ENCODE assay signal across 18 cellular contexts in genomic region chr7:101088858-101089529, GRCh38. TPM values are rescaled to one million over a fixed set of nuclear protein-coding genes. Genes with fewer than 3 reads are reported as not detected.
DNase-seq lines count a peak whose midpoint lies in the region; ATAC-seq, FAIRE-seq and TF ChIP-seq lines count a peak whose summit lies in the region.
"Had no signal": no experiment of that assay in that cellular context is flagged by ENCODE, and none has a peak within 500 bp of the region (broad histone marks: within the 10 kb centered on the region; RNA-seq: fewer than 3 reads in every experiment).

No MANE protein-coding gene starts in this region.

- ATAC-seq in activated T-cell treated with anti-CD3 and anti-CD28 coated beads, Interleukin-2, amount 50 U/mL, for 72 hours (replicated peaks in 1 of 2), result no peak
- no peak for ATAC-seq in activated CD8-positive, alpha-beta T cell treated with anti-CD3 and anti-CD28 coated beads for 36 hours
- ATAC-seq in K562, result no peak
- no peak for ATAC-seq in GM18861 (IDR thresholded peaks at IDR 0.05; ENCODE audit: unreplicated experiment)
- ATAC-seq: HCT116 had no signal

- H3K4me3 Mint-ChIP-seq in activated T-cell treated with anti-CD3 and anti-CD28 coated beads, Interleukin-2, amount 50 U/mL, for 24 hours, result no peak overlapping the region
- peak overlapping the region in 1 of 2 donors; percentile 27 for H3K4me3 Mint-ChIP-seq in activated T-cell treated with anti-CD3 and anti-CD28 coated beads, Interleukin-2, amount 50 U/mL, for 72 hours
- peak overlapping the region; percentile 45 for H3K4me3 Mint-ChIP-seq in activated CD8-positive, alpha-beta T cell treated with anti-CD3 and anti-CD28 coated beads for 36 hours
- no peak overlapping the region for H3K4me3 Mint-ChIP-seq in osteocyte (ENCODE audit: unreplicated experiment)

- no peak for TF ChIP-seq RAD21 in K562 (CRISPR knock-in tag; conservative IDR thresholded peaks at IDR 0.05 in 1 of 2, IDR thresholded peaks at IDR 0.05 in 1 of 2)

- TF ChIP-seq EP300 in K562 (IDR thresholded peaks at IDR 0.05; ENCODE audit: low read length), result no peak

- in situ Hi-C loops in K562 (cut with MboI), result no loop called here

- H3K27me3 Mint-ChIP-seq in activated T-cell treated with anti-CD3 and anti-CD28 coated beads, Interleukin-2, amount 50 U/mL, for 24 hours, result no peaks in the 10 kb centered on the region
- H3K27me3 Mint-ChIP-seq in activated T-cell treated with anti-CD3 and anti-CD28 coated beads, Interleukin-2, amount 50 U/mL, for 72 hours (ENCODE audit: low read depth), result no peaks in the 10 kb centered on the region
- H3K27me3 Mint-ChIP-seq in activated CD8-positive, alpha-beta T cell treated with anti-CD3 and anti-CD28 coated beads for 36 hours, result no peaks in the 10 kb centered on the region
- H3K27me3 Mint-ChIP-seq in osteocyte (ENCODE audit: unreplicated experiment), result no peaks in the 10 kb centered on the region
- H3K27me3 Mint-ChIP-seq: IgD-negative memory B cell had no signal

- H3K9me3 Mint-ChIP-seq in activated T-cell treated with anti-CD3 and anti-CD28 coated beads, Interleukin-2, amount 50 U/mL, for 24 hours, result no peaks in the 10 kb centered on the region
- no peaks in the 10 kb centered on the region for H3K9me3 Mint-ChIP-seq in activated T-cell treated with anti-CD3 and anti-CD28 coated beads, Interleukin-2, amount 50 U/mL, for 72 hours
- no peaks in the 10 kb centered on the region for H3K9me3 Mint-ChIP-seq in activated CD8-positive, alpha-beta T cell treated with anti-CD3 and anti-CD28 coated beads for 36 hours
- no peaks in the 10 kb centered on the region for H3K9me3 Mint-ChIP-seq in osteocyte (ENCODE audit: unreplicated experiment)
- H3K9me3 Mint-ChIP-seq: IgD-negative memory B cell had no signal

- BruUV-seq in K562 (replicated peaks; lab: Mats Ljungman, UMichigan), result no TSS peak

- CTCF ChIA-PET in activated CD8-positive, alpha-beta T cell treated with anti-CD3 and anti-CD28 coated beads for 36 hours (lab: Charles Lee), result no interaction called here
- CTCF ChIA-PET in K562 (lab: Yijun Ruan, JAX; ENCODE audit: low intra/inter-chr PET ratio), result no interaction called here

- no peak for TF ChIP-seq CTCF in activated CD8-positive, alpha-beta T cell treated with anti-CD3 and anti-CD28 coated beads for 36 hours (IDR thresholded peaks at IDR 0.05)
- TF ChIP-seq CTCF in K562 (IDR thresholded peaks at IDR 0.05 in 2 of 3, conservative IDR thresholded peaks at IDR 0.05 in 1 of 3; ENCODE audit: insufficient read depth in 2 of 3, low read depth in 1 of 3, low read length in 3 of 3) (no peak), osteocyte (IDR thresholded peaks at IDR 0.05) (no peak)

- WGBS in K562 (ENCODE audit: insufficient coverage, low coverage, missing lambda C conversion rate), result 95% methylated on average over 29 of the region's 41 CpGs

- no peak for FAIRE-seq in K562 (lab: Jason Lieb, UNC)

- H3K36me3 ChIP-seq in K562 (ENCODE audit: control insufficient read depth, insufficient read depth, low read length), result peaks cover 30% of the 10 kb centered on the region; the same call in 2 of the 3 replicates

- H3K36me3 Mint-ChIP-seq in activated T-cell treated with anti-CD3 and anti-CD28 coated beads, Interleukin-2, amount 50 U/mL, for 24 hours (ENCODE audit: low read depth), result peaks cover 62% of the 10 kb centered on the region
- H3K36me3 Mint-ChIP-seq in activated T-cell treated with anti-CD3 and anti-CD28 coated beads, Interleukin-2, amount 50 U/mL, for 72 hours (ENCODE audit: insufficient read depth in 2 of 2), result peaks cover 6 to 9% of the 10 kb centered on the region in 2 donors
- peaks cover 43% of the 10 kb centered on the region for H3K36me3 Mint-ChIP-seq in activated CD8-positive, alpha-beta T cell treated with anti-CD3 and anti-CD28 coated beads for 36 hours (ENCODE audit: low read depth)
- peaks cover 9% of the 10 kb centered on the region for H3K36me3 Mint-ChIP-seq in osteocyte (ENCODE audit: unreplicated experiment)

- peaks cover 42% of the 10 kb centered on the region for H3K4me1 Mint-ChIP-seq in activated T-cell treated with anti-CD3 and anti-CD28 coated beads, Interleukin-2, amount 50 U/mL, for 24 hours (ENCODE audit: low read depth)
- peaks cover 33% of the 10 kb centered on the region for H3K4me1 Mint-ChIP-seq in activated T-cell treated with anti-CD3 and anti-CD28 coated beads, Interleukin-2, amount 50 U/mL, for 72 hours (ENCODE audit: low read depth)
- peaks cover 40% of the 10 kb centered on the region for H3K4me1 Mint-ChIP-seq in activated CD8-positive, alpha-beta T cell treated with anti-CD3 and anti-CD28 coated beads for 36 hours (ENCODE audit: low read depth)
- peaks cover 46% of the 10 kb centered on the region for H3K4me1 Mint-ChIP-seq in osteocyte (ENCODE audit: unreplicated experiment)

- H3K4me3 ChIP-seq in K562, result no peak overlapping the region

- intact Hi-C loops in activated CD8-positive, alpha-beta T cell treated with anti-CD3 and anti-CD28 coated beads for 36 hours (cut with micrococcal nuclease), result no loop called here
- intact Hi-C loops in K562 (cut with micrococcal nuclease), result no loop called here

- no peaks in the 10 kb centered on the region for H3K9me3 ChIP-seq in K562 (replicated peaks; ENCODE audit: control insufficient read depth, insufficient read depth, low read depth, low read length)

- H3K27ac Mint-ChIP-seq in activated T-cell treated with anti-CD3 and anti-CD28 coated beads, Interleukin-2, amount 50 U/mL, for 24 hours, result peak overlapping the region; percentile 20
- no peak overlapping the region for H3K27ac Mint-ChIP-seq in activated T-cell treated with anti-CD3 and anti-CD28 coated beads, Interleukin-2, amount 50 U/mL, for 72 hours
- peak overlapping the region; percentile 68 for H3K27ac Mint-ChIP-seq in activated CD8-positive, alpha-beta T cell treated with anti-CD3 and anti-CD28 coated beads for 36 hours
- H3K27ac Mint-ChIP-seq in osteocyte (ENCODE audit: unreplicated experiment), result peak overlapping the region; percentile 34

- H3K79me2 ChIP-seq in K562 (ENCODE audit: control insufficient read depth, insufficient read depth, low read length), result peaks cover 21% of the 10 kb centered on the region

- H3K4me1 ChIP-seq in K562 (replicated peaks in 1 of 2; ENCODE audit: control insufficient read depth in 2 of 2, insufficient read depth in 2 of 2, low read length in 2 of 2), result peaks cover 11 to 37% of the 10 kb centered on the region in 2 experiments; a peak in 4 of 5 replicates

- H3K27me3 ChIP-seq in K562 (ENCODE audit: control insufficient read depth in 2 of 2, insufficient read depth in 2 of 2, low read length in 2 of 2), result no peaks in the 10 kb centered on the region

- POLR2A ChIA-PET in activated CD8-positive, alpha-beta T cell treated with anti-CD3 and anti-CD28 coated beads for 36 hours (lab: Charles Lee), result no interaction called here
- POLR2A ChIA-PET in K562 (lab: Yijun Ruan, JAX), result interaction anchor here (0.5 to 0.9 kb wide), 2 partner anchors 12 to 188 kb away, joined by 3 to 4 read pairs; no protein-coding TSS in a partner anchor

- no peak for TF ChIP-seq POLR2A in K562 (conservative IDR thresholded peaks at IDR 0.05)

- no peaks in the 10 kb centered on the region; the same call in none of the 2 replicates for H4K20me1 ChIP-seq in K562 (replicated peaks; ENCODE audit: control insufficient read depth, insufficient read depth, low read length)

- H3K4me2 ChIP-seq in K562 (ENCODE audit: insufficient read depth, low read length), result no peak overlapping the region

- no peaks in the 10 kb centered on the region for H3K9me1 ChIP-seq in K562 (ENCODE audit: control insufficient read depth, insufficient read depth, low read length)

- H2AFZ ChIP-seq in K562 (ENCODE audit: low read depth, low read length), result no peak overlapping the region

- no peak for DNase-seq in activated T-cell treated with anti-CD3 and anti-CD28 coated beads, Interleukin-2, amount 50 U/mL, for 24 hours
- no peak for DNase-seq in activated T-cell treated with anti-CD3 and anti-CD28 coated beads, Interleukin-2, amount 50 U/mL, for 72 hours
- no peak for DNase-seq in activated CD8-positive, alpha-beta T cell treated with anti-CD3 and anti-CD28 coated beads for 36 hours
- DNase-seq in K562 (ENCODE audit: extremely low read depth in 1 of 4, low spot score in 3 of 4), result no peak
- no peak for DNase-seq in osteocyte (ENCODE audit: extremely low spot score, unreplicated experiment)
- no peak for DNase-seq in NCI-H510A (lab: John Stamatoyannopoulos, UW)
- no peak for DNase-seq in NCI-H146 treated with DMSO at 0.1 percent for 48 hours (lab: John Stamatoyannopoulos, UW; ENCODE audit: unreplicated experiment)
- DNase-seq: C1 segment of cervical spinal cord; COR-L47; DMS53; NCI-H1436; NCI-H2081 treated with DMSO at 0.1 percent for 48 hours; NCI-H345; NCI-H69; NK-92 treated with Interleukin-12 subunit alpha and Interleukin-12 subunit beta, amount 100 ng/mL, for 24 hours had no signal

- H3K9ac ChIP-seq in K562 (ENCODE audit: insufficient read depth in 1 of 2, low read depth in 2 of 2, low read length in 2 of 2), result peak overlapping the region in 1 of 2 experiments; percentile 62; a peak in 1 of 4 replicates

- no peak overlapping the region for H3K27ac ChIP-seq in K562 (ENCODE audit: extremely low read depth, low read depth, low read length)

RNA-seq across cellular contexts. Expression of gene TRIM56, which starts 3.7 kb away (rescaled TPM):
- 10 to 100 TPM; 44.5 to 50.2 TPM for total RNA-seq in activated T-cell treated with anti-CD3 and anti-CD28 coated beads, Interleukin-2, amount 50 U/mL, for 72 hours
- 10 to 100 TPM; 40.1 to 42.3 TPM for total RNA-seq in activated CD8-positive, alpha-beta T cell treated with anti-CD3 and anti-CD28 coated beads for 36 hours
- 30.8 and 42.4 TPM in 2 replicates for total RNA-seq in K562 (2011; cell fraction: chromatin; rRNA removed; ENCODE audit: low replicate concordance)
- 23.3 and 25.4 TPM in 2 replicates for total RNA-seq in K562 (2011; cell fraction: nucleolus; rRNA removed)
- total RNA-seq in K562 (2011; cell fraction: nucleoplasm; rRNA removed), result 26.5 and 28.8 TPM in 2 replicates
- total RNA-seq in K562 (2014; rRNA removed) (13.3 and 13.8 TPM in 2 replicates), K562 (2014; rRNA removed; fragmentation: Illumina TruSeq; extraction: Trizol) (8.2 and 11.6 TPM in 2 replicates), K562 (2015; rRNA removed; fragmentation: Illumina TruSeq; extraction: Trizol) (10.4 and 12.1 TPM in 2 replicates), K562 (2021) (26.6 and 29.7 TPM in 2 replicates), osteocyte (36.5 and 42.2 TPM in 2 replicates)
- polyA plus RNA-seq in K562 (2011; rRNA removed) (4.5 and 6.4 TPM in 2 replicates), K562 (2014; fragmentation: Illumina TruSeq; extraction: Trizol) (13.3 and 15.1 TPM in 2 replicates), K562 (2014; fragmentation: Nextera tagmentation; extraction: Ambion mirVana) (1 to 10 TPM; 2.0 to 2.7 TPM), K562 (2014; rRNA removed) (10.3 and 12.5 TPM in 2 replicates)
- polyA plus RNA-seq in K562 (2011; cell fraction: cytosol; rRNA removed), result 2.3 and 6.2 TPM in 2 replicates
- 5.8 and 11.0 TPM in 2 replicates for polyA plus RNA-seq in K562 (2011; cell fraction: nucleus; rRNA removed)
- 23.0 and 23.6 TPM in 2 replicates for polyA plus RNA-seq in K562 (2012)
- polyA minus RNA-seq in K562 (2011; rRNA and poly(A)+ RNA removed), result 9.8 and 19.8 TPM in 2 replicates
- polyA minus RNA-seq in K562 (2011; cell fraction: cytosol; rRNA and poly(A)+ RNA removed), result 5.8 and 8.5 TPM in 2 replicates
- polyA minus RNA-seq in K562 (2011; cell fraction: nucleus; rRNA and poly(A)+ RNA removed), result 7.5 and 7.7 TPM in 2 replicates

RNA-seq across cellular contexts. Expression of gene SERPINE1, which starts 37.9 kb away (rescaled TPM):
- total RNA-seq in activated T-cell treated with anti-CD3 and anti-CD28 coated beads, Interleukin-2, amount 50 U/mL, for 72 hours, result under 1 TPM in 1 of 2 donors, not detected in 1; 0.14 TPM
- 1 to 10 TPM; 1.2 to 1.3 TPM for total RNA-seq in activated CD8-positive, alpha-beta T cell treated with anti-CD3 and anti-CD28 coated beads for 36 hours
- total RNA-seq in K562 (2011; cell fraction: chromatin; rRNA removed; ENCODE audit: low replicate concordance), result 3.1 and 8.6 TPM in 2 replicates
- total RNA-seq in K562 (2011; cell fraction: nucleolus; rRNA removed), result 5.8 and 14.3 TPM in 2 replicates
- total RNA-seq in K562 (2011; cell fraction: nucleoplasm; rRNA removed), result 5.1 and 8.0 TPM in 2 replicates
- 0.73 and 0.91 TPM in 2 replicates for total RNA-seq in K562 (2014; rRNA removed)
- total RNA-seq in K562 (2014; rRNA removed; fragmentation: Illumina TruSeq; extraction: Trizol), result 0.44 and 0.67 TPM in 2 replicates
- 0.22 and 0.23 TPM in 2 replicates for total RNA-seq in K562 (2015; rRNA removed; fragmentation: Illumina TruSeq; extraction: Trizol)
- 0.98 and 1.3 TPM in 2 replicates for total RNA-seq in K562 (2021)
- polyA plus RNA-seq in K562 (2011; rRNA removed), result 2.2 and 4.8 TPM in 2 replicates
- 3.0 and 10.7 TPM in 2 replicates for polyA plus RNA-seq in K562 (2011; cell fraction: cytosol; rRNA removed)
- 1.2 and 5.4 TPM in 2 replicates for polyA plus RNA-seq in K562 (2011; cell fraction: nucleus; rRNA removed)
- polyA plus RNA-seq in K562 (2012), result 2.2 and 4.3 TPM in 2 replicates
- polyA plus RNA-seq in K562 (2014; fragmentation: Illumina TruSeq; extraction: Trizol), result 1.0 and 1.1 TPM in 2 replicates
- 1 to 10 TPM in 1 of 2 experiments, under 1 TPM in 1; 0.89 to 1.6 TPM for polyA plus RNA-seq in K562 (2014; fragmentation: Nextera tagmentation; extraction: Ambion mirVana)
- 0.54 and 0.62 TPM in 2 replicates for polyA plus RNA-seq in K562 (2014; rRNA removed)
- polyA minus RNA-seq in K562 (2011; rRNA and poly(A)+ RNA removed), result 1.5 and 6.2 TPM in 2 replicates
- polyA minus RNA-seq in K562 (2011; cell fraction: cytosol; rRNA and poly(A)+ RNA removed), result 5.0 and 5.4 TPM in 2 replicates
- polyA minus RNA-seq in K562 (2011; cell fraction: nucleus; rRNA and poly(A)+ RNA removed), result 0.44 and 1.6 TPM in 2 replicates
- total RNA-seq in osteocyte, result 266 and 328 TPM in 2 replicates
- polyA plus RNA-seq: IgD-negative memory B cell had no signal

Comparison
In these comparisons a context has a peak if more than half of its experiments do, and no peak if none do; other contexts are left out.
1. RNA of gene SERPINE1, which starts 37.9 kb away (total RNA-seq): 266 to 328 TPM in osteocyte; 1.2 to 1.3 TPM in activated CD8-positive, alpha-beta T cell treated with anti-CD3 and anti-CD28 coated beads for 36 hours, 0.22 to 14.3 TPM in K562 and 0.14 TPM in activated T-cell treated with anti-CD3 and anti-CD28 coated beads, Interleukin-2, amount 50 U/mL, for 72 hours; every median in the first group is over 10 times any median in the second.